8 cellular contexts compared by ENCODE assay signal in genomic region chr10:63464402-63465292, GRCh38. TPM values are rescaled to one million over a fixed set of nuclear protein-coding genes. Genes with fewer than 3 reads are reported as not detected.
DNase-seq lines count a peak whose midpoint lies in the region; ATAC-seq and TF ChIP-seq lines count a peak whose summit lies in the region.

No MANE protein-coding gene starts in this region.

- H3K36me3 ChIP-seq in mucosa of rectum (ENCODE audit: control insufficient read depth in 2 of 2, insufficient read depth in 2 of 2, low read length in 2 of 2): no peaks in the 10 kb centered on the region

- H3K9ac ChIP-seq in mucosa of rectum (ENCODE audit: low read depth in 1 of 2, low read length in 2 of 2): peak overlapping the region; percentile 88 to 92

- H3K4me1 ChIP-seq in mucosa of rectum (ENCODE audit: control insufficient read depth in 2 of 2, insufficient read depth in 2 of 2, low read length in 2 of 2): peaks cover 10 to 14% of the 10 kb centered on the region in 2 donors

- H3K9me3 Mint-ChIP-seq in CD14-positive monocyte: peaks cover 0 to 5% (median 0%) of the 10 kb centered on the region in 7 donors
- no peaks in the 10 kb centered on the region for H3K9me3 Mint-ChIP-seq in effector memory CD8-positive, alpha-beta T cell

- peak overlapping the region; percentile 99 for H3K4me3 Mint-ChIP-seq in CD14-positive monocyte
- H3K4me3 Mint-ChIP-seq in effector memory CD8-positive, alpha-beta T cell: peak overlapping the region; percentile 98 to 99

- peak overlapping the region; percentile 90 for H3K27ac ChIP-seq in mucosa of rectum (ENCODE audit: low read depth in 2 of 2, low read length in 2 of 2)

- no peak overlapping the region for H3K27ac Mint-ChIP-seq in CD14-positive monocyte
- H3K27ac Mint-ChIP-seq in effector memory CD8-positive, alpha-beta T cell: peak overlapping the region; percentile 93 to 94

- TF ChIP-seq CTCF in CD14-positive monocyte (IDR thresholded peaks at IDR 0.05): no peak

- H3K4me1 Mint-ChIP-seq in CD14-positive monocyte: peaks cover 19% of the 10 kb centered on the region
- peaks cover 9 to 15% of the 10 kb centered on the region in 2 donors for H3K4me1 Mint-ChIP-seq in effector memory CD8-positive, alpha-beta T cell (ENCODE audit: low read depth in 2 of 2)

- peak overlapping the region; percentile 81 to 92 for H3K4me3 ChIP-seq in mucosa of rectum (ENCODE audit: low read length in 2 of 2)

- ATAC-seq in GM19328 (IDR thresholded peaks at IDR 0.05; ENCODE audit: unreplicated experiment): peak; percentile 45
- ATAC-seq in HG03342 (IDR thresholded peaks at IDR 0.05; ENCODE audit: unreplicated experiment): peak; percentile 40
- ATAC-seq in effector memory CD8-positive, alpha-beta T cell (replicated peaks): peak; percentile 37

- no peaks in the 10 kb centered on the region for H3K27me3 ChIP-seq in mucosa of rectum (ENCODE audit: control insufficient read depth in 2 of 2, insufficient read depth in 2 of 2, low read length in 2 of 2)

- no peak for DNase-seq in CD14-positive monocyte (ENCODE audit: low spot score)
- peak; percentile 12 for DNase-seq in SK-N-DZ (ENCODE audit: low spot score)
- DNase-seq in effector memory CD8-positive, alpha-beta T cell: peak in 1 of 3 experiments; percentile 1
- DNase-seq in DMS 273 treated with DMSO at 0.1 percent for 48 hours (lab: John Stamatoyannopoulos, UW): no peak
- DNase-seq in AG20443 (ENCODE audit: low spot score): no peak

- H3K9me3 ChIP-seq in mucosa of rectum (ENCODE audit: control insufficient read depth in 2 of 2, low read length in 2 of 2): no peaks in the 10 kb centered on the region

- H3K27me3 Mint-ChIP-seq in CD14-positive monocyte (ENCODE audit: low read depth in 3 of 3): peaks cover 8 to 28% (median 17%) of the 10 kb centered on the region in 3 donors
- H3K27me3 Mint-ChIP-seq in effector memory CD8-positive, alpha-beta T cell: no peaks in the 10 kb centered on the region

- peaks cover 7 to 9% of the 10 kb centered on the region in 2 donors for H3K36me3 Mint-ChIP-seq in CD14-positive monocyte
- peaks cover 23% of the 10 kb centered on the region for H3K36me3 Mint-ChIP-seq in effector memory CD8-positive, alpha-beta T cell (ENCODE audit: insufficient read depth)

- intact Hi-C loops in CD14-positive monocyte (cut with micrococcal nuclease): loop anchor here in 1 of 2 donors (5.0 to 10.0 kb wide), 2 partner anchors 58 to 200 kb away; partner anchors contain the start of gene REEP3

RNA-seq across cellular contexts. Expression of gene JMJD1C, which starts 1.1 kb away (rescaled TPM):
- polyA plus RNA-seq in CD14-positive monocyte: 10 to 100 TPM; 27.8 to 46.5 TPM
- polyA plus RNA-seq in SK-N-DZ (2014; cell fraction: cytosol; rRNA removed): 21.8 and 25.7 TPM in 2 replicates
- polyA plus RNA-seq in SK-N-DZ (2014; cell fraction: nucleus; rRNA removed): 79.7 and 93.1 TPM in 2 replicates

RNA-seq across cellular contexts. Expression of gene REEP3, which starts 56.6 kb away (rescaled TPM):
- polyA plus RNA-seq in CD14-positive monocyte: 10 to 100 TPM; 17.7 TPM
- 19.5 and 20.6 TPM in 2 replicates for polyA plus RNA-seq in SK-N-DZ (2014; cell fraction: cytosol; rRNA removed)
- polyA plus RNA-seq in SK-N-DZ (2014; cell fraction: nucleus; rRNA removed): 5.9 and 6.2 TPM in 2 replicates

Comparison
In these comparisons a context has a peak if more than half of its experiments do, and no peak if none do; other contexts are left out.
1. H3K27ac Mint-ChIP-seq: peak in effector memory CD8-positive, alpha-beta T cell (2 of 2); none in CD14-positive monocyte (0 of 7).
2. Peak in every context shown above with its lines, with median percentiles within 50 percentile points of each other: ATAC-seq.